ENCODE assay signal across 1 cellular context in the genomic region with DNA sequence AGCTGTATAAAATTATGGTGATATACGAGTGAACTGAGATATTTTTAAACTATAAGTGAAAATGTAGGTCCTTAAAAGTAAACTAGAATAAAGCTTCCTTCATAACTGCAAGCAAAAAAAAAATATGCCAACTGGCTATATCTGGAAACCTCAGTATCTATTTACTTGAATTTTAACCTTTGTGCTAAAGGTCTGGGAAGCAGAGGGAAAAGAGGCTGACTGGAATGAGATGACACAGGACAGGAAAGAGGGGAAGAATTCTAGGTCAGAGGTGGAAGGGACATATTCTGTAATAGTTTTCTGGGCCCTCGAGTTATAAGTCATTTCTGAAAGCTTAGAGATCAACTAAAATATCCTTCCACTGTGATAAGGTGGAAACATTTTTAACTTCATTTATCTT.
TF ChIP-seq lines count a peak whose summit lies in the region.

No MANE protein-coding gene starts in this region.

TF ChIP-seq in HepG2, 621 proteins besides CTCF, POLR2A, EP300 and RAD21 (continued from another document):
- 0 out of 2 replicates have a peak, but pooled peaks have one; percentile 40 for TF ChIP-seq SNAI1 (CRISPR knock-in tag; IDR thresholded peaks at IDR 0.05; ENCODE audit: borderline replicate concordance)
- peak; percentile 96 for TF ChIP-seq RXRB (CRISPR knock-in tag; IDR thresholded peaks at IDR 0.05; ENCODE audit: borderline replicate concordance)
- TF ChIP-seq RARA (CRISPR knock-in tag; IDR thresholded peaks at IDR 0.05), result peak; percentile 88
- TF ChIP-seq POLR2AphosphoS2 (IDR thresholded peaks at IDR 0.05; ENCODE audit: low read depth, low read length), result no peak
- TF ChIP-seq ZNF614 (CRISPR knock-in tag; IDR thresholded peaks at IDR 0.05; ENCODE audit: borderline replicate concordance), result no peak
- peak; percentile 39; the same call in 1 of the 2 replicates for TF ChIP-seq KAT8 (CRISPR knock-in tag; IDR thresholded peaks at IDR 0.05)
- peak; percentile 50; the same call in 1 of the 2 replicates for TF ChIP-seq HDAC1 (CRISPR knock-in tag; IDR thresholded peaks at IDR 0.05)
- no peak for TF ChIP-seq ZNF543 (CRISPR knock-in tag; IDR thresholded peaks at IDR 0.05)
- no peak for TF ChIP-seq ZNF24 (IDR thresholded peaks at IDR 0.05)
- no peak for TF ChIP-seq SAFB2 (CRISPR knock-in tag; IDR thresholded peaks at IDR 0.05; ENCODE audit: borderline replicate concordance, low read depth)
- no peak; the same call in 1 of the 2 replicates for TF ChIP-seq RXRA (CRISPR knock-in tag; IDR thresholded peaks at IDR 0.05)
- TF ChIP-seq, protein P1, sequence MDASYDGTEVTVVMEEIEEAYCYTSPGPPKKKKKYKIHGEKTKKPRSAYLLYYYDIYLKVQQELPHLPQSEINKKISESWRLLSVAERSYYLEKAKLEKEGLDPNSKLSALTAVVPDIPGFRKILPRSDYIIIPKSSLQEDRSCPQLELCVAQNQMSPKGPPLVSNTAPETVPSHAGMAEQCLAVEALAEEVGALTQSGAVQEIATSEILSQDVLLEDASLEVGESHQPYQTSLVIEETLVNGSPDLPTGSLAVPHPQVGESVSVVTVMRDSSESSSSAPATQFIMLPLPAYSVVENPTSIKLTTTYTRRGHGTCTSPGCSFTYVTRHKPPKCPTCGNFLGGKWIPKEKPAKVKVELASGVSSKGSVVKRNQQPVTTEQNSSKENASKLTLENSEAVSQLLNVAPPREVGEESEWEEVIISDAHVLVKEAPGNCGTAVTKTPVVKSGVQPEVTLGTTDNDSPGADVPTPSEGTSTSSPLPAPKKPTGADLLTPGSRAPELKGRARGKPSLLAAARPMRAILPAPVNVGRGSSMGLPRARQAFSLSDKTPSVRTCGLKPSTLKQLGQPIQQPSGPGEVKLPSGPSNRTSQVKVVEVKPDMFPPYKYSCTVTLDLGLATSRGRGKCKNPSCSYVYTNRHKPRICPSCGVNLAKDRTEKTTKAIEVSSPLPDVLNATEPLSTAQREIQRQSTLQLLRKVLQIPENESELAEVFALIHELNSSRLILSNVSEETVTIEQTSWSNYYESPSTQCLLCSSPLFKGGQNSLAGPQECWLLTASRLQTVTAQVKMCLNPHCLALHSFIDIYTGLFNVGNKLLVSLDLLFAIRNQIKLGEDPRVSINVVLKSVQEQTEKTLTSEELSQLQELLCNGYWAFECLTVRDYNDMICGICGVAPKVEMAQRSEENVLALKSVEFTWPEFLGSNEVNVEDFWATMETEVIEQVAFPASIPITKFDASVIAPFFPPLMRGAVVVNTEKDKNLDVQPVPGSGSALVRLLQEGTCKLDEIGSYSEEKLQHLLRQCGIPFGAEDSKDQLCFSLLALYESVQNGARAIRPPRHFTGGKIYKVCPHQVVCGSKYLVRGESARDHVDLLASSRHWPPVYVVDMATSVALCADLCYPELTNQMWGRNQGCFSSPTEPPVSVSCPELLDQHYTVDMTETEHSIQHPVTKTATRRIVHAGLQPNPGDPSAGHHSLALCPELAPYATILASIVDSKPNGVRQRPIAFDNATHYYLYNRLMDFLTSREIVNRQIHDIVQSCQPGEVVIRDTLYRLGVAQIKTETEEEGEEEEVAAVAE (CRISPR knock-in tag; IDR thresholded peaks at IDR 0.05; ENCODE audit: borderline replicate concordance), result no peak
- TF ChIP-seq, protein P2, sequence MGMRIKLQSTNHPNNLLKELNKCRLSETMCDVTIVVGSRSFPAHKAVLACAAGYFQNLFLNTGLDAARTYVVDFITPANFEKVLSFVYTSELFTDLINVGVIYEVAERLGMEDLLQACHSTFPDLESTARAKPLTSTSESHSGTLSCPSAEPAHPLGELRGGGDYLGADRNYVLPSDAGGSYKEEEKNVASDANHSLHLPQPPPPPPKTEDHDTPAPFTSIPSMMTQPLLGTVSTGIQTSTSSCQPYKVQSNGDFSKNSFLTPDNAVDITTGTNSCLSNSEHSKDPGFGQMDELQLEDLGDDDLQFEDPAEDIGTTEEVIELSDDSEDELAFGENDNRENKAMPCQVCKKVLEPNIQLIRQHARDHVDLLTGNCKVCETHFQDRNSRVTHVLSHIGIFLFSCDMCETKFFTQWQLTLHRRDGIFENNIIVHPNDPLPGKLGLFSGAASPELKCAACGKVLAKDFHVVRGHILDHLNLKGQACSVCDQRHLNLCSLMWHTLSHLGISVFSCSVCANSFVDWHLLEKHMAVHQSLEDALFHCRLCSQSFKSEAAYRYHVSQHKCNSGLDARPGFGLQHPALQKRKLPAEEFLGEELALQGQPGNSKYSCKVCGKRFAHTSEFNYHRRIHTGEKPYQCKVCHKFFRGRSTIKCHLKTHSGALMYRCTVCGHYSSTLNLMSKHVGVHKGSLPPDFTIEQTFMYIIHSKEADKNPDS (CRISPR knock-in tag; IDR thresholded peaks at IDR 0.05), result no peak
- TF ChIP-seq, protein P3, sequence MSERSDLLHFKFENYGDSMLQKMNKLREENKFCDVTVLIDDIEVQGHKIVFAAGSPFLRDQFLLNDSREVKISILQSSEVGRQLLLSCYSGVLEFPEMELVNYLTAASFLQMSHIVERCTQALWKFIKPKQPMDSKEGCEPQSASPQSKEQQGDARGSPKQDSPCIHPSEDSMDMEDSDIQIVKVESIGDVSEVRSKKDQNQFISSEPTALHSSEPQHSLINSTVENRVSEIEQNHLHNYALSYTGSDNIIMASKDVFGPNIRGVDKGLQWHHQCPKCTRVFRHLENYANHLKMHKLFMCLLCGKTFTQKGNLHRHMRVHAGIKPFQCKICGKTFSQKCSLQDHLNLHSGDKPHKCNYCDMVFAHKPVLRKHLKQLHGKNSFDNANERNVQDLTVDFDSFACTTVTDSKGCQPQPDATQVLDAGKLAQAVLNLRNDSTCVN (CRISPR knock-in tag; IDR thresholded peaks at IDR 0.05; ENCODE audit: borderline replicate concordance), result no peak
- no peak for TF ChIP-seq MAFG (CRISPR knock-in tag; IDR thresholded peaks at IDR 0.05)
- no peak for TF ChIP-seq JARID2 (CRISPR knock-in tag; IDR thresholded peaks at IDR 0.05; ENCODE audit: insufficient replicate concordance)
